In the genomic region with DNA sequence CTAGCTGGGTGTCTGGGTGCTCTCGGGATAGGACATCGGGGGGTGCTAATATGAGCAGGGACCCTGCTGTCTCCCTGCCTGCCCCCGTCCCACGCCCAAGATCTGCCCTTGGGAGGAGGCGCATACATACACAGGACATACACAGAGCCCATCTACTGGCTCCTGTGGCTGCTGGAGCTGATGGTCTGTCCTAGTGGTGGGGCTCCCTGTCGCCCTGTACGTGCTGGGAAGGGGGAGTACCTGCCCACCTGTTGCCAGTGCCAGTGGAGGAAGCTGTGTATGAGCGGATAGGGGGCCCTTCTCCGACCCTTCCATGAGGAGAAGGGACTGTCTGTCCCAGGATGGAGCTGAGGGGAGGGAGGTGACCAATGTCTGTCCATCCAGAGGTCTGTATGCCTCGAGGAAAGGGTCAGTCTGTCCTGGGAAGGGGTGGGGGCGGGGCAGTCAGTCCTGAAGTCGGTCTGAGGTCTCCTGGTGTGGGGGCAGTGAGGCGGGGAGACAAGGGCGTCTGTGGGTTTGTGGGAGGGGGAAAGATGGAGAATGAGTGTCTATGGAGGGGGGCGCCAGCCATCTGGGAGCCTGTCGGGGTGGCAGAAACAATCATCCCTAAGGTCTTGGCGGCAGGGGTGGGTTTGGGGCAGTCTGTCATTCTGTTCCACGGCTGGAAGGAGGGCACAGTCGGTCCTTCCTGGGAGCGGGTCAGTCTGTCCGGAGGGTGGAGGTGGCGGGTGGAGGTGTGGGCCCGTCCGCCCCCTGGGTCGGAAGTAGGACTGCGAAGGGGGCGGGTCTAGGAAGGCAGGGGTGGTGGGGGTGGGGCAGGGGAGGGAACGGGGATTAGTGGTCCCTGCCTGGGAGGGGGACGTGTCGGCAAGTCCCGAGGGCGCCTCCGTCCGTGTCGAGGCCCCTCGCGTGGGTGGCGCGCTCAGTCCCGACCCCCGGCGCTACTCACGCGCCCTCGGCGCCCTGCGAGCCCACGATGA, we compare ENCODE assay signal across 8 cellular contexts. TPM values are rescaled to one million over a fixed set of nuclear protein-coding genes. Genes with fewer than 3 reads are reported as not detected.
DNase-seq lines count a peak whose midpoint lies in the region; ATAC-seq, FAIRE-seq and TF ChIP-seq lines count a peak whose summit lies in the region.

No MANE protein-coding gene starts in this region.

- no peak for TF ChIP-seq CTCF in GM10266 (IDR thresholded peaks at IDR 0.05; ENCODE audit: control insufficient read depth, insufficient read depth, low read depth, missing control alignments)
- TF ChIP-seq CTCF in bronchial epithelial cell (IDR thresholded peaks at IDR 0.05; ENCODE audit: insufficient read depth, low read length, severe bottlenecking), result no peak
- TF ChIP-seq CTCF in HepG2 (CRISPR knock-in tag; IDR thresholded peaks at IDR 0.05), result no peak
- no peak for TF ChIP-seq CTCF in tibial nerve (IDR thresholded peaks at IDR 0.05)

- no peak for TF ChIP-seq RAD21 in HepG2 (CRISPR knock-in tag; IDR thresholded peaks at IDR 0.05)

- peak overlapping the region; percentile 94 for H3K4me2 ChIP-seq in GM23248 (ENCODE audit: unreplicated experiment)
- peak overlapping the region; percentile 70 for H3K4me2 ChIP-seq in HepG2 (ENCODE audit: low read depth, low read length)

- ATAC-seq in HepG2, result peak; percentile 27

- H4K20me1 ChIP-seq in GM23248 (ENCODE audit: insufficient read depth) (no peaks in the 10 kb centered on the region), HepG2 (ENCODE audit: insufficient read depth, low read length) (no peaks in the 10 kb centered on the region)

- TF ChIP-seq POLR2A in HepG2 (IDR thresholded peaks at IDR 0.05; ENCODE audit: insufficient read depth in 1 of 2, low read depth in 2 of 2, low read length in 2 of 2) (no peak), tibial nerve (IDR thresholded peaks at IDR 0.05) (no peak)

- peak overlapping the region; percentile 79 for H3K27ac ChIP-seq in GM23248
- peak overlapping the region; percentile 46 for H3K27ac ChIP-seq in HepG2 (ENCODE audit: extremely low read length, insufficient read depth, low read length)
- peak overlapping the region; percentile 26 to 97 (median 90) for H3K27ac ChIP-seq in tibial nerve

- intact Hi-C loops in HepG2 (cut with micrococcal nuclease; ENCODE audit: unreplicated experiment), result loop anchor here (2.0 kb wide), 1 partner anchor 37 kb away; the partner anchor contains the start of gene CASTOR1

- H3F3A ChIP-seq in GM23248 (ENCODE audit: insufficient read depth), result peaks cover 27% of the 10 kb centered on the region

- CTCF ChIA-PET in HepG2 (lab: Yijun Ruan, JAX; ENCODE audit: low intra/inter-chr PET ratio, low total read pairs), result interaction anchor here (2.2 kb wide), 1 partner anchor 39 kb away, joined by 13 read pairs; no protein-coding TSS in a partner anchor

- TF ChIP-seq EP300 in HepG2 (IDR thresholded peaks at IDR 0.05; ENCODE audit: low read depth in 2 of 2, low read length in 2 of 2), result no peak
- TF ChIP-seq EP300 in HepG2 (CRISPR knock-in tag; IDR thresholded peaks at IDR 0.05; ENCODE audit: borderline replicate concordance), result no peak
- no peak for TF ChIP-seq EP300 in tibial nerve (IDR thresholded peaks at IDR 0.05)

- POLR2A ChIA-PET in HepG2 (lab: Yijun Ruan, JAX), result interaction anchor here (0.8 to 3.6 kb wide), 12 partner anchors 8 to 559 kb away, joined by 3 to 39 read pairs (median 6); partner anchors contain the start of genes CASTOR1, CCDC157, RNF215 and SF3A1

- peak; percentile 34 for DNase-seq in GM10266 (ENCODE audit: extremely low spot score)
- DNase-seq in GM23248, result peak; percentile 56
- peak; percentile 10 for DNase-seq in NCI-H226
- no peak for DNase-seq in bronchial epithelial cell (ENCODE audit: low read depth)
- no peak for DNase-seq in HepG2 (ENCODE audit: low spot score)
- DNase-seq in tibial nerve (ENCODE audit: low spot score in 2 of 2), result no peak
- DNase-seq in NCI-H2081 (lab: John Stamatoyannopoulos, UW), result no peak
- no peak for DNase-seq in RKO (ENCODE audit: low spot score)

- peaks cover 44% of the 10 kb centered on the region for H3K79me2 ChIP-seq in GM23248 (ENCODE audit: insufficient read depth)
- H3K79me2 ChIP-seq in HepG2 (ENCODE audit: insufficient read depth, low read length), result no peaks in the 10 kb centered on the region

- no peaks in the 10 kb centered on the region for H3K9me3 ChIP-seq in GM23248 (ENCODE audit: low read depth)
- H3K9me3 ChIP-seq in HepG2 (ENCODE audit: low read length), result no peaks in the 10 kb centered on the region
- no peaks in the 10 kb centered on the region for H3K9me3 ChIP-seq in tibial nerve

- 4 to 10% methylated on average over 11 to 48 of the region's 48 CpGs for WGBS in GM23248 (ENCODE audit: low coverage in 1 of 2, low lambda C conversion rate in 2 of 2, missing lambda C conversion rate in 2 of 2), 2 experiments
- WGBS in HepG2 (ENCODE audit: low lambda C conversion rate), result 31% methylated on average over 17 of the region's 48 CpGs
- 4 to 14% methylated on average over 18 to 44 of the region's 48 CpGs for WGBS in tibial nerve, 2 donors

- no TSS peak for BruUV-seq in HepG2 (replicated peaks; lab: Mats Ljungman, UMichigan)

- peak overlapping the region; percentile 79 for H3K4me3 ChIP-seq in GM23248
- H3K4me3 ChIP-seq in bronchial epithelial cell (ENCODE audit: low read depth, low read length), result peak overlapping the region; percentile 94
- H3K4me3 ChIP-seq in HepG2 (replicated peaks in 1 of 3; ENCODE audit: insufficient read depth in 1 of 3, low read depth in 2 of 3, low read length in 3 of 3), result peak overlapping the region; percentile 69 to 95 (median 89)
- H3K4me3 ChIP-seq in tibial nerve, result peak overlapping the region; percentile 67 to 98 (median 84)

- H3K9me2 ChIP-seq in GM23248 (ENCODE audit: insufficient read depth), result no peaks in the 10 kb centered on the region

- peak overlapping the region; percentile 91 for H3K9ac ChIP-seq in GM23248
- peak overlapping the region; percentile 77 for H3K9ac ChIP-seq in HepG2 (ENCODE audit: insufficient read depth, low read depth, low read length)

- H2AFZ ChIP-seq in GM23248 (peak overlapping the region; percentile 53; the same call in 1 of the 2 replicates), HepG2 (ENCODE audit: low read length) (no peak overlapping the region)

- H3K36me3 ChIP-seq in GM23248 (ENCODE audit: low read depth) (no peaks in the 10 kb centered on the region), bronchial epithelial cell (ENCODE audit: control insufficient read depth, insufficient read depth, low read length) (peaks cover 1% of the 10 kb centered on the region), HepG2 (replicated peaks in 1 of 2; ENCODE audit: control insufficient read depth in 1 of 2, insufficient read depth in 2 of 2, low read length in 2 of 2) (peaks cover 0 to 4% of the 10 kb centered on the region in 2 experiments; a peak in 2 of 5 replicates), tibial nerve (peaks cover 0 to 11% (median 0%) of the 10 kb centered on the region in 3 donors)

- FAIRE-seq in bronchial epithelial cell (lab: Jason Lieb, UNC) (no peak), HepG2 (lab: Jason Lieb, UNC) (no peak)

- H3K27me3 ChIP-seq in GM23248 (replicated peaks; ENCODE audit: insufficient read depth) (no peaks in the 10 kb centered on the region), bronchial epithelial cell (ENCODE audit: control insufficient read depth, insufficient read depth, low read length) (no peaks in the 10 kb centered on the region), HepG2 (ENCODE audit: control insufficient read depth in 1 of 2, insufficient read depth in 2 of 2, low read length in 2 of 2) (no peaks in the 10 kb centered on the region; a peak in 1 of 5 replicates), tibial nerve (no peaks in the 10 kb centered on the region)

- H3K4me1 ChIP-seq in GM23248 (ENCODE audit: insufficient read depth) (peaks cover 18% of the 10 kb centered on the region), HepG2 (ENCODE audit: insufficient read depth, low read length) (peaks cover 39% of the 10 kb centered on the region), tibial nerve (peaks cover 0 to 57% (median 41%) of the 10 kb centered on the region in 4 donors)

- in situ Hi-C loops in GM23248 (cut with MboI) (no loop called here), HepG2 (cut with HindIII; ENCODE audit: extremely low pct_ligation_motif_present, low pct_unique_long_range_greater_than_20kb) (no loop called here)

RNA-seq across cellular contexts. Expression of gene TBC1D10A, which starts 0.7 kb away (rescaled TPM):
- total RNA-seq in GM23248 (2014; rRNA removed; shearing (Covaris generic)), result 16.9 and 26.3 TPM in 2 replicates
- polyA plus RNA-seq in GM23248 (2016; fragmentation: Nextera tagmentation; extraction: Ambion mirVana) (21.9 and 22.3 TPM in 2 replicates), HepG2 (2011; rRNA removed) (4.9 and 6.0 TPM in 2 replicates)
- total RNA-seq in bronchial epithelial cell (6.6 and 12.2 TPM in 2 replicates), HepG2 (2016; rRNA removed; fragmentation: Illumina TruSeq; extraction: Trizol) (3.6 and 4.2 TPM in 2 replicates), tibial nerve (10 to 100 TPM; 46.8 to 63.9 (median 52.1) TPM)
- total RNA-seq in HepG2 (2016; cell fraction: cytosol; rRNA removed; fragmentation: Illumina TruSeq; extraction: Trizol; ENCODE audit: low read depth), result 1.3 and 1.7 TPM in 2 replicates
- 2.7 and 5.3 TPM in 2 replicates for total RNA-seq in HepG2 (2016; cell fraction: insoluble cytoplasmic fraction; rRNA removed; fragmentation: Illumina TruSeq; extraction: Trizol)
- 2.2 and 2.6 TPM in 2 replicates for total RNA-seq in HepG2 (2016; cell fraction: membrane; rRNA removed; fragmentation: Illumina TruSeq; extraction: Trizol)
- 3.0 and 3.7 TPM in 2 replicates for total RNA-seq in HepG2 (2016; cell fraction: nucleus; rRNA removed; fragmentation: Illumina TruSeq; extraction: Trizol)
- 3.5 and 5.6 TPM in 2 replicates for polyA plus RNA-seq in HepG2 (2011; cell fraction: cytosol; rRNA removed)
- polyA plus RNA-seq in HepG2 (2011; cell fraction: nucleus; rRNA removed), result 13.6 and 14.3 TPM in 2 replicates
- 3.8 and 4.0 TPM in 2 replicates for polyA plus RNA-seq in HepG2 (2012)
- 0.68 and 0.98 TPM in 2 replicates for polyA plus RNA-seq in HepG2 (2016; cell fraction: cytosol; fragmentation: Illumina TruSeq; extraction: Trizol; ENCODE audit: low read depth)
- 3.0 and 4.4 TPM in 2 replicates for polyA plus RNA-seq in HepG2 (2016; cell fraction: insoluble cytoplasmic fraction; fragmentation: Illumina TruSeq; extraction: Trizol; ENCODE audit: low read depth)
- polyA plus RNA-seq in HepG2 (2016; cell fraction: membrane; fragmentation: Illumina TruSeq; extraction: Trizol; ENCODE audit: low read depth), result 0.73 and 1.0 TPM in 2 replicates
- polyA plus RNA-seq in HepG2 (2016; cell fraction: nucleus; fragmentation: Illumina TruSeq; extraction: Trizol; ENCODE audit: insufficient read depth, low read depth), result 6.5 and 9.4 TPM in 2 replicates
- 3.0 and 10.8 TPM in 2 replicates for polyA minus RNA-seq in HepG2 (2011; rRNA and poly(A)+ RNA removed; ENCODE audit: low replicate concordance)
- 4.6 and 5.8 TPM in 2 replicates for polyA minus RNA-seq in HepG2 (2011; cell fraction: cytosol; rRNA and poly(A)+ RNA removed)
- polyA minus RNA-seq in HepG2 (2011; cell fraction: nucleus; rRNA and poly(A)+ RNA removed), result 7.8 and 10.4 TPM in 2 replicates

RNA-seq across cellular contexts. Expression of gene SF3A1, which starts 30.7 kb away (rescaled TPM):
- total RNA-seq in GM23248 (2014; rRNA removed; shearing (Covaris generic)), result 9.1 and 12.9 TPM in 2 replicates
- polyA plus RNA-seq in GM23248 (2016; fragmentation: Nextera tagmentation; extraction: Ambion mirVana), result 75.0 and 88.3 TPM in 2 replicates
- 17.9 and 20.1 TPM in 2 replicates for total RNA-seq in bronchial epithelial cell
- total RNA-seq in HepG2 (2016; rRNA removed; fragmentation: Illumina TruSeq; extraction: Trizol), result 22.0 and 31.8 TPM in 2 replicates
- 9.8 and 11.6 TPM in 2 replicates for total RNA-seq in HepG2 (2016; cell fraction: cytosol; rRNA removed; fragmentation: Illumina TruSeq; extraction: Trizol; ENCODE audit: low read depth)
- total RNA-seq in HepG2 (2016; cell fraction: insoluble cytoplasmic fraction; rRNA removed; fragmentation: Illumina TruSeq; extraction: Trizol), result 20.9 and 27.0 TPM in 2 replicates
- 13.8 and 16.2 TPM in 2 replicates for total RNA-seq in HepG2 (2016; cell fraction: membrane; rRNA removed; fragmentation: Illumina TruSeq; extraction: Trizol)
- 23.6 and 29.5 TPM in 2 replicates for total RNA-seq in HepG2 (2016; cell fraction: nucleus; rRNA removed; fragmentation: Illumina TruSeq; extraction: Trizol)
- 10.0 and 16.2 TPM in 2 replicates for polyA plus RNA-seq in HepG2 (2011; rRNA removed)
- polyA plus RNA-seq in HepG2 (2011; cell fraction: cytosol; rRNA removed), result 5.3 and 6.6 TPM in 2 replicates
- polyA plus RNA-seq in HepG2 (2011; cell fraction: nucleus; rRNA removed), result 42.5 and 51.9 TPM in 2 replicates
- 38.4 and 47.2 TPM in 2 replicates for polyA plus RNA-seq in HepG2 (2012)
- polyA plus RNA-seq in HepG2 (2016; cell fraction: cytosol; fragmentation: Illumina TruSeq; extraction: Trizol; ENCODE audit: low read depth), result 5.6 and 6.5 TPM in 2 replicates
- polyA plus RNA-seq in HepG2 (2016; cell fraction: insoluble cytoplasmic fraction; fragmentation: Illumina TruSeq; extraction: Trizol; ENCODE audit: low read depth), result 22.2 and 52.1 TPM in 2 replicates
- polyA plus RNA-seq in HepG2 (2016; cell fraction: membrane; fragmentation: Illumina TruSeq; extraction: Trizol; ENCODE audit: low read depth), result 8.5 and 15.3 TPM in 2 replicates
- 40.6 and 47.6 TPM in 2 replicates for polyA plus RNA-seq in HepG2 (2016; cell fraction: nucleus; fragmentation: Illumina TruSeq; extraction: Trizol; ENCODE audit: insufficient read depth, low read depth)
- polyA minus RNA-seq in HepG2 (2011; rRNA and poly(A)+ RNA removed; ENCODE audit: low replicate concordance), result 43.5 and 95.1 TPM in 2 replicates
- 61.1 and 71.4 TPM in 2 replicates for polyA minus RNA-seq in HepG2 (2011; cell fraction: cytosol; rRNA and poly(A)+ RNA removed)
- 49.2 and 53.6 TPM in 2 replicates for polyA minus RNA-seq in HepG2 (2011; cell fraction: nucleus; rRNA and poly(A)+ RNA removed)
- total RNA-seq in tibial nerve, result 10 to 100 TPM; 76.2 to 98.1 (median 91.7) TPM

RNA-seq across cellular contexts. Expression of gene CCDC157, which starts 30.8 kb away (rescaled TPM):
- 5.0 and 9.2 TPM in 2 replicates for total RNA-seq in GM23248 (2014; rRNA removed; shearing (Covaris generic))
- polyA plus RNA-seq in GM23248 (2016; fragmentation: Nextera tagmentation; extraction: Ambion mirVana) (2.5 and 2.7 TPM in 2 replicates), HepG2 (2011; rRNA removed) (1.4 and 2.3 TPM in 2 replicates)
- total RNA-seq in bronchial epithelial cell (0.38 and 0.53 TPM in 2 replicates), HepG2 (2016; rRNA removed; fragmentation: Illumina TruSeq; extraction: Trizol) (0.98 and 1.6 TPM in 2 replicates), tibial nerve (10 to 100 TPM in 1 of 4 donors, 1 to 10 TPM in 3; 1.0 to 10.5 (median 5.2) TPM)
- 2.1 and 2.2 TPM in 2 replicates for total RNA-seq in HepG2 (2016; cell fraction: cytosol; rRNA removed; fragmentation: Illumina TruSeq; extraction: Trizol; ENCODE audit: low read depth)
- 0.79 and 1.9 TPM in 2 replicates for total RNA-seq in HepG2 (2016; cell fraction: insoluble cytoplasmic fraction; rRNA removed; fragmentation: Illumina TruSeq; extraction: Trizol)
- 1.9 and 3.1 TPM in 2 replicates for total RNA-seq in HepG2 (2016; cell fraction: membrane; rRNA removed; fragmentation: Illumina TruSeq; extraction: Trizol)
- total RNA-seq in HepG2 (2016; cell fraction: nucleus; rRNA removed; fragmentation: Illumina TruSeq; extraction: Trizol), result 1.4 and 1.6 TPM in 2 replicates
- 1.1 and 1.8 TPM in 2 replicates for polyA plus RNA-seq in HepG2 (2011; cell fraction: cytosol; rRNA removed)
- polyA plus RNA-seq in HepG2 (2011; cell fraction: nucleus; rRNA removed), result 5.8 and 7.1 TPM in 2 replicates
- 0.64 and 1.3 TPM in 2 replicates for polyA plus RNA-seq in HepG2 (2012)
- 3.4 and 4.1 TPM in 2 replicates for polyA plus RNA-seq in HepG2 (2016; cell fraction: cytosol; fragmentation: Illumina TruSeq; extraction: Trizol; ENCODE audit: low read depth)
- polyA plus RNA-seq in HepG2 (2016; cell fraction: insoluble cytoplasmic fraction; fragmentation: Illumina TruSeq; extraction: Trizol; ENCODE audit: low read depth), result 1.2 and 1.5 TPM in 2 replicates
- 2.2 and 3.2 TPM in 2 replicates for polyA plus RNA-seq in HepG2 (2016; cell fraction: membrane; fragmentation: Illumina TruSeq; extraction: Trizol; ENCODE audit: low read depth)
- polyA plus RNA-seq in HepG2 (2016; cell fraction: nucleus; fragmentation: Illumina TruSeq; extraction: Trizol; ENCODE audit: insufficient read depth, low read depth), result 3.1 and 3.2 TPM in 2 replicates
- polyA minus RNA-seq in HepG2 (2011; rRNA and poly(A)+ RNA removed; ENCODE audit: low replicate concordance), result 2.6 and 4.7 TPM in 2 replicates
- polyA minus RNA-seq in HepG2 (2011; cell fraction: cytosol; rRNA and poly(A)+ RNA removed), result 0.79 and 1.4 TPM in 2 replicates
- polyA minus RNA-seq in HepG2 (2011; cell fraction: nucleus; rRNA and poly(A)+ RNA removed), result 1.9 and 3.0 TPM in 2 replicates

RNA-seq across cellular contexts. Expression of gene CASTOR1, which starts 36.7 kb away (rescaled TPM):
- total RNA-seq in GM23248 (2014; rRNA removed; shearing (Covaris generic)), result 10.2 and 13.4 TPM in 2 replicates
- polyA plus RNA-seq in GM23248 (2016; fragmentation: Nextera tagmentation; extraction: Ambion mirVana) (8.7 and 10.2 TPM in 2 replicates), HepG2 (2011; rRNA removed) (4.4 and 6.2 TPM in 2 replicates)
- total RNA-seq in bronchial epithelial cell (2.4 and 7.0 TPM in 2 replicates), HepG2 (2016; rRNA removed; fragmentation: Illumina TruSeq; extraction: Trizol) (1.1 and 2.6 TPM in 2 replicates), tibial nerve (10 to 100 TPM; 38.7 to 57.9 (median 45.3) TPM)
- 0.81 and 0.88 TPM in 2 replicates for total RNA-seq in HepG2 (2016; cell fraction: cytosol; rRNA removed; fragmentation: Illumina TruSeq; extraction: Trizol; ENCODE audit: low read depth)
- total RNA-seq in HepG2 (2016; cell fraction: insoluble cytoplasmic fraction; rRNA removed; fragmentation: Illumina TruSeq; extraction: Trizol), result 0.70 and 1.2 TPM in 2 replicates
- total RNA-seq in HepG2 (2016; cell fraction: membrane; rRNA removed; fragmentation: Illumina TruSeq; extraction: Trizol), result 2.4 and 2.9 TPM in 2 replicates
- 1.6 and 2.3 TPM in 2 replicates for total RNA-seq in HepG2 (2016; cell fraction: nucleus; rRNA removed; fragmentation: Illumina TruSeq; extraction: Trizol)
- polyA plus RNA-seq in HepG2 (2011; cell fraction: cytosol; rRNA removed), result 2.6 and 3.9 TPM in 2 replicates
- polyA plus RNA-seq in HepG2 (2011; cell fraction: nucleus; rRNA removed), result 14.3 and 18.8 TPM in 2 replicates
- polyA plus RNA-seq in HepG2 (2012), result 2.3 and 2.7 TPM in 2 replicates
- 0.41 and 0.72 TPM in 2 replicates for polyA plus RNA-seq in HepG2 (2016; cell fraction: cytosol; fragmentation: Illumina TruSeq; extraction: Trizol; ENCODE audit: low read depth)
- 0.73 and 1.3 TPM in 2 replicates for polyA plus RNA-seq in HepG2 (2016; cell fraction: insoluble cytoplasmic fraction; fragmentation: Illumina TruSeq; extraction: Trizol; ENCODE audit: low read depth)
- 0.99 and 1.3 TPM in 2 replicates for polyA plus RNA-seq in HepG2 (2016; cell fraction: membrane; fragmentation: Illumina TruSeq; extraction: Trizol; ENCODE audit: low read depth)
- 2.4 TPM in 1 of 2 replicates, not detected in the other for polyA plus RNA-seq in HepG2 (2016; cell fraction: nucleus; fragmentation: Illumina TruSeq; extraction: Trizol; ENCODE audit: insufficient read depth, low read depth)
- 1.4 and 5.7 TPM in 2 replicates for polyA minus RNA-seq in HepG2 (2011; rRNA and poly(A)+ RNA removed; ENCODE audit: low replicate concordance)
- polyA minus RNA-seq in HepG2 (2011; cell fraction: cytosol; rRNA and poly(A)+ RNA removed), result 0.97 and 1.6 TPM in 2 replicates
- polyA minus RNA-seq in HepG2 (2011; cell fraction: nucleus; rRNA and poly(A)+ RNA removed), result 2.3 and 2.9 TPM in 2 replicates

RNA-seq across cellular contexts. Expression of gene OSM, which starts 59.4 kb away (rescaled TPM):
- not detected in 2 replicates for total RNA-seq in GM23248 (2014; rRNA removed; shearing (Covaris generic))
- not detected in 2 replicates for polyA plus RNA-seq in GM23248 (2016; fragmentation: Nextera tagmentation; extraction: Ambion mirVana)
- total RNA-seq in bronchial epithelial cell, result not detected in 2 replicates
- total RNA-seq in HepG2 (2016; rRNA removed; fragmentation: Illumina TruSeq; extraction: Trizol), result not detected in 2 replicates
- total RNA-seq in HepG2 (2016; cell fraction: cytosol; rRNA removed; fragmentation: Illumina TruSeq; extraction: Trizol; ENCODE audit: low read depth), result not detected in 2 replicates
- total RNA-seq in HepG2 (2016; cell fraction: insoluble cytoplasmic fraction; rRNA removed; fragmentation: Illumina TruSeq; extraction: Trizol), result not detected in 2 replicates
- total RNA-seq in HepG2 (2016; cell fraction: membrane; rRNA removed; fragmentation: Illumina TruSeq; extraction: Trizol), result not detected in 2 replicates
- total RNA-seq in HepG2 (2016; cell fraction: nucleus; rRNA removed; fragmentation: Illumina TruSeq; extraction: Trizol), result not detected in 2 replicates
- 0.07 TPM in 1 of 2 replicates, not detected in the other for polyA plus RNA-seq in HepG2 (2011; rRNA removed)
- polyA plus RNA-seq in HepG2 (2011; cell fraction: cytosol; rRNA removed), result 0.05 TPM in 1 of 2 replicates, not detected in the other
- not detected in 2 replicates for polyA plus RNA-seq in HepG2 (2011; cell fraction: nucleus; rRNA removed)
- polyA plus RNA-seq in HepG2 (2012), result 0.07 TPM in 1 of 2 replicates, not detected in the other
- polyA plus RNA-seq in HepG2 (2016; cell fraction: cytosol; fragmentation: Illumina TruSeq; extraction: Trizol; ENCODE audit: low read depth), result not detected in 2 replicates
- not detected in 2 replicates for polyA plus RNA-seq in HepG2 (2016; cell fraction: insoluble cytoplasmic fraction; fragmentation: Illumina TruSeq; extraction: Trizol; ENCODE audit: low read depth)
- polyA plus RNA-seq in HepG2 (2016; cell fraction: membrane; fragmentation: Illumina TruSeq; extraction: Trizol; ENCODE audit: low read depth), result not detected in 2 replicates
- polyA plus RNA-seq in HepG2 (2016; cell fraction: nucleus; fragmentation: Illumina TruSeq; extraction: Trizol; ENCODE audit: insufficient read depth, low read depth), result not detected in 2 replicates
- not detected in 2 replicates for polyA minus RNA-seq in HepG2 (2011; rRNA and poly(A)+ RNA removed; ENCODE audit: low replicate concordance)
- polyA minus RNA-seq in HepG2 (2011; cell fraction: cytosol; rRNA and poly(A)+ RNA removed), result not detected in 2 replicates
- polyA minus RNA-seq in HepG2 (2011; cell fraction: nucleus; rRNA and poly(A)+ RNA removed), result not detected in 2 replicates
- total RNA-seq in tibial nerve, result 10 to 100 TPM in 1 of 4 donors, 1 to 10 TPM in 3; 1.4 to 19.7 (median 4.2) TPM

Comparison
In these comparisons a context has a peak if more than half of its experiments do, and no peak if none do; other contexts are left out.
1. DNase-seq: peak in GM10266 (single experiment), GM23248 (single experiment) and NCI-H226 (single experiment); none in bronchial epithelial cell (single experiment), HepG2 (single experiment), tibial nerve (0 of 2), NCI-H2081 (0 of 2) and RKO (single experiment).
2. Peak in every context shown above with its lines, with median percentiles within 50 percentile points of each other: H3K27ac ChIP-seq and H3K4me3 ChIP-seq.